Comparison of ENCODE assay signal across 1 cellular context in genomic region chr7:116583653-116584052, GRCh38.
TF ChIP-seq lines count a peak whose summit lies in the region.

No MANE protein-coding gene starts in this region.

TF ChIP-seq in A549, 52 proteins besides CTCF, POLR2A, EP300 and RAD21 (continued from another document):
- TF ChIP-seq, protein P1, sequence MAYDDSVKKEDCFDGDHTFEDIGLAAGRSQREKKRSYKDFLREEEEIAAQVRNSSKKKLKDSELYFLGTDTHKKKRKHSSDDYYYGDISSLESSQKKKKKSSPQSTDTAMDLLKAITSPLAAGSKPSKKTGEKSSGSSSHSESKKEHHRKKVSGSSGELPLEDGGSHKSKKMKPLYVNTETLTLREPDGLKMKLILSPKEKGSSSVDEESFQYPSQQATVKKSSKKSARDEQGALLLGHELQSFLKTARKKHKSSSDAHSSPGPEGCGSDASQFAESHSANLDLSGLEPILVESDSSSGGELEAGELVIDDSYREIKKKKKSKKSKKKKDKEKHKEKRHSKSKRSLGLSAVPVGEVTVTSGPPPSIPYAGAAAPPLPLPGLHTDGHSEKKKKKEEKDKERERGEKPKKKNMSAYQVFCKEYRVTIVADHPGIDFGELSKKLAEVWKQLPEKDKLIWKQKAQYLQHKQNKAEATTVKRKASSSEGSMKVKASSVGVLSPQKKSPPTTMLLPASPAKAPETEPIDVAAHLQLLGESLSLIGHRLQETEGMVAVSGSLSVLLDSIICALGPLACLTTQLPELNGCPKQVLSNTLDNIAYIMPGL (CRISPR knock-in tag; IDR thresholded peaks at IDR 0.05; ENCODE audit: borderline replicate concordance): no peak
- no peak for TF ChIP-seq SMC3 (IDR thresholded peaks at IDR 0.05)
- TF ChIP-seq TP53 (CRISPR knock-in tag; IDR thresholded peaks at IDR 0.05): no peak
- no peak for TF ChIP-seq MAFK (IDR thresholded peaks at IDR 0.05; ENCODE audit: partially characterized antibody)
- TF ChIP-seq FOSB (CRISPR knock-in tag; IDR thresholded peaks at IDR 0.05): no peak
TF ChIP-seq in A549: peak in this region for 0.
